In genomic region chr11:115409691-115410220, GRCh38 we compare ENCODE assay signal across 9 cellular contexts.
DNase-seq lines count a peak whose midpoint lies in the region; ATAC-seq and TF ChIP-seq lines count a peak whose summit lies in the region.
"Had no signal": no experiment of that assay in that cellular context is flagged by ENCODE, and none has a peak within 500 bp of the region (broad histone marks: within the 10 kb centered on the region; RNA-seq: fewer than 3 reads in every experiment).

No MANE protein-coding gene starts in this region.

- no peak overlapping the region for H3K27ac Mint-ChIP-seq in Calu3 (ENCODE audit: unreplicated experiment)
- H3K27ac Mint-ChIP-seq: activated B cell treated with CpG ODN at 0.5 μM for 24 hours had no signal

- no peaks in the 10 kb centered on the region for H3K36me3 Mint-ChIP-seq in Calu3 (ENCODE audit: insufficient read depth, unreplicated experiment)

- BruUV-seq in Calu3 (replicated peaks; lab: Mats Ljungman, UMichigan) = no TSS peak

- TF ChIP-seq CTCF in Calu3 (IDR thresholded peaks at IDR 0.05; ENCODE audit: unreplicated experiment) = no peak

- CTCF ChIA-PET in Calu3 (lab: Charles Lee) = no interaction called here

- intact Hi-C loops in Calu3 (cut with micrococcal nuclease; ENCODE audit: unreplicated experiment) = no loop called here

- H3K4me3 Mint-ChIP-seq in Calu3 (ENCODE audit: low read depth, unreplicated experiment) = no peak overlapping the region
- H3K4me3 Mint-ChIP-seq: activated B cell treated with CpG ODN at 0.5 μM for 24 hours had no signal

- H3K4me1 Mint-ChIP-seq in Calu3 (ENCODE audit: low read depth, unreplicated experiment) = no peaks in the 10 kb centered on the region
- H3K4me1 Mint-ChIP-seq: activated B cell treated with CpG ODN at 0.5 μM for 24 hours had no signal

- no peaks in the 10 kb centered on the region for H3K9me3 Mint-ChIP-seq in Calu3 (ENCODE audit: low read depth, unreplicated experiment)
- H3K9me3 Mint-ChIP-seq: activated B cell treated with CpG ODN at 0.5 μM for 24 hours had no signal

- peak; percentile 88 for DNase-seq in DMS 273 (lab: John Stamatoyannopoulos, UW; ENCODE audit: unreplicated experiment)
- peak; percentile 47 for DNase-seq in NCI-H1436 treated with DMSO at 0.1 percent for 48 hours (lab: John Stamatoyannopoulos, UW)
- peak; percentile 95 for DNase-seq in NCI-H82 (lab: John Stamatoyannopoulos, UW)
- no peak for DNase-seq in left lobe of liver (ENCODE audit: low spot score)
- no peak for DNase-seq in central memory CD4-positive, alpha-beta T cell
- no peak for DNase-seq in Calu3
- DNase-seq in activated CD4-positive, alpha-beta T cell treated with anti-CD3 and anti-CD28 coated beads, Interleukin-2, amount 50 U/mL, for 1 hour = no peak
- DNase-seq: activated B cell treated with CpG ODN at 0.5 μM for 24 hours had no signal

- no peaks in the 10 kb centered on the region for H3K27me3 Mint-ChIP-seq in Calu3 (ENCODE audit: unreplicated experiment)
- H3K27me3 Mint-ChIP-seq: activated B cell treated with CpG ODN at 0.5 μM for 24 hours had no signal

- ATAC-seq in left lobe of liver = peak; percentile 64
- ATAC-seq in GM21367 (IDR thresholded peaks at IDR 0.05; ENCODE audit: unreplicated experiment) = no peak

Comparison
In these comparisons a context has a peak if more than half of its experiments do, and no peak if none do; other contexts are left out.
1. DNase-seq: peak in DMS 273 (single experiment), NCI-H1436 treated with DMSO at 0.1 percent for 48 hours (single experiment) and NCI-H82 (single experiment); none in left lobe of liver (single experiment), central memory CD4-positive, alpha-beta T cell (single experiment), Calu3 (single experiment) and activated CD4-positive, alpha-beta T cell treated with anti-CD3 and anti-CD28 coated beads, Interleukin-2, amount 50 U/mL, for 1 hour (single experiment).